ENCODE assay signal across 20 cellular contexts in genomic region chr1:42736571-42737200, GRCh38. TPM values are rescaled to one million over a fixed set of nuclear protein-coding genes. Genes with fewer than 3 reads are reported as not detected.
A peak's percentile ranks its signal among the peaks of the same experiment; 100 is the strongest.
DNase-seq lines count a peak whose midpoint lies in the region; ATAC-seq and TF ChIP-seq lines count a peak whose summit lies in the region.
"Had no signal": no experiment of that assay in that cellular context is flagged by ENCODE, and none has a peak within 500 bp of the region (broad histone marks: within the 10 kb centered on the region; RNA-seq: fewer than 3 reads in every experiment).

No MANE protein-coding gene starts in this region.

- no peaks in the 10 kb centered on the region for H3K36me3 Mint-ChIP-seq in WTC11
- H3K36me3 Mint-ChIP-seq: IgD-negative memory B cell, memory B cell had no signal

- no peak for TF ChIP-seq POLR2A in suprapubic skin (IDR thresholded peaks at IDR 0.05)

- DNase-seq in activated effector memory CD4-positive, alpha-beta T cell treated with anti-CD3 and anti-CD28 coated beads, Interleukin-2, amount 50 U/mL, for 16 hours, result peak; percentile 56
- no peak for DNase-seq in activated effector memory CD4-positive, alpha-beta T cell treated with Interleukin-2 at 50 U/mL for 16 hours
- no peak for DNase-seq in WTC11 (ENCODE audit: low spot score)
- DNase-seq in mesenteric fat pad (ENCODE audit: low spot score), result peak; percentile 47
- DNase-seq in suprapubic skin (ENCODE audit: low spot score in 2 of 2), result peak; percentile 48 to 49
- DNase-seq in activated CD4-positive, CD25-positive, alpha-beta regulatory T cell treated with anti-CD3 and anti-CD28 coated beads, Interleukin-2, amount 50 U/mL, for 72 hours, result no peak
- DNase-seq in stimulated activated CD4-positive, alpha-beta T cell treated with anti-CD3 and anti-CD28 coated beads, Interleukin-12 subunit alpha, Interleukin-12 subunit beta, amount 100 ng/mL, for 4 hours, result no peak
- DNase-seq: activated CD4-positive, alpha-beta T cell treated with anti-CD3 and anti-CD28 coated beads, Interleukin-2, amount 50 U/mL, for 1 hour; amniotic stem cell; central memory CD4-positive, alpha-beta T cell; HFFc6; psoas muscle; stimulated activated CD4-positive, alpha-beta T cell treated with anti-CD3 and anti-CD28 coated beads, Interleukin-2, amount 100 ng/mL, for 48 hours had no signal

- POLR2A ChIA-PET in WTC11 (lab: Charles Lee), result no interaction called here

- no peaks in the 10 kb centered on the region for H3K27me3 ChIP-seq in suprapubic skin

- no peak for ATAC-seq in WTC11
- no peak for ATAC-seq in GM18873 (IDR thresholded peaks at IDR 0.05; ENCODE audit: low FRiP score, unreplicated experiment)

- no peaks in the 10 kb centered on the region for H3K27me3 Mint-ChIP-seq in WTC11 (ENCODE audit: low read depth)
- H3K27me3 Mint-ChIP-seq: IgD-negative memory B cell, memory B cell had no signal

- no peak for TF ChIP-seq EP300 in suprapubic skin (IDR thresholded peaks at IDR 0.05)

- H3K9me3 ChIP-seq in suprapubic skin, result no peaks in the 10 kb centered on the region
- H3K9me3 ChIP-seq: A549, gastroesophageal sphincter, psoas muscle had no signal

- H3K9me3 Mint-ChIP-seq in WTC11, result no peaks in the 10 kb centered on the region
- H3K9me3 Mint-ChIP-seq: HFFc6, IgD-negative memory B cell, memory B cell, nephron had no signal

- no peak overlapping the region for H3K4me3 ChIP-seq in suprapubic skin
- H3K4me3 ChIP-seq: A549, gastroesophageal sphincter, psoas muscle had no signal

- CTCF ChIA-PET in WTC11 (lab: Charles Lee), result interaction anchor here (0.8 to 2.5 kb wide), 10 partner anchors 10 to 159 kb away, joined by 3 to 13 read pairs (median 3); partner anchors contain the start of genes PPIH and ZNF691

- no peaks in the 10 kb centered on the region for H3K36me3 ChIP-seq in suprapubic skin
- H3K36me3 ChIP-seq: gastroesophageal sphincter had no signal

- peak overlapping the region; percentile 15; the same call in 1 of the 2 replicates for H3K27ac Mint-ChIP-seq in WTC11
- H3K27ac Mint-ChIP-seq: HFFc6 had no signal

- no peak for TF ChIP-seq CTCF in WTC11 (IDR thresholded peaks at IDR 0.05)
- TF ChIP-seq CTCF in suprapubic skin (IDR thresholded peaks at IDR 0.05), result no peak

- no peak overlapping the region for H3K27ac ChIP-seq in suprapubic skin
- H3K27ac ChIP-seq: A549, gastroesophageal sphincter, psoas muscle had no signal

- H3K4me1 ChIP-seq in suprapubic skin, result peaks cover 35% of the 10 kb centered on the region
- H3K4me1 ChIP-seq: A549, gastroesophageal sphincter, psoas muscle had no signal

- 85% methylated on average over 8 of the region's 8 CpGs for WGBS in suprapubic skin

- H3K4me3 Mint-ChIP-seq in WTC11, result no peak overlapping the region
- H3K4me3 Mint-ChIP-seq: HFFc6, nephron had no signal

- H3K4me1 Mint-ChIP-seq in WTC11, result peaks cover 34% of the 10 kb centered on the region

TF ChIP-seq in WTC11, 78 proteins besides CTCF, POLR2A, EP300 and RAD21:
- no peak for TF ChIP-seq ZSCAN18 (CRISPR knock-in tag; IDR thresholded peaks at IDR 0.05)
- no peak for TF ChIP-seq ZNF532 (CRISPR knock-in tag; IDR thresholded peaks at IDR 0.05; ENCODE audit: borderline replicate concordance)
- TF ChIP-seq ZNF317 (CRISPR knock-in tag; IDR thresholded peaks at IDR 0.05; ENCODE audit: borderline replicate concordance, low read depth), result no peak

RNA-seq across cellular contexts. Expression of gene CLDN19, which starts 3.4 kb away (rescaled TPM):
- total RNA-seq in WTC11 (2021) (8.1 to 15.9 TPM (median 14.7 TPM) in 3 replicates), mesenteric fat pad (not detected), suprapubic skin (under 1 TPM in 3 of 4 donors, not detected in 1; 0.38 to 0.98 (median 0.44) TPM)
- total RNA-seq: HFFc6, psoas muscle had no signal

RNA-seq across cellular contexts. Expression of gene P3H1, which starts 30.1 kb away (rescaled TPM):
- 78.1 to 95.1 TPM (median 80.3 TPM) in 3 replicates for total RNA-seq in WTC11 (2021)
- 29.5 TPM for total RNA-seq in mesenteric fat pad
- 10 to 100 TPM; 12.5 to 19.8 (median 16.1) TPM for total RNA-seq in suprapubic skin

RNA-seq across cellular contexts. Expression of gene C1orf50, which starts 30.4 kb away (rescaled TPM):
- total RNA-seq in WTC11 (2021) (5.1 to 6.3 TPM (median 5.3 TPM) in 3 replicates), mesenteric fat pad (4.3 TPM), suprapubic skin (1 to 10 TPM; 2.2 to 7.6 (median 3.1) TPM)

RNA-seq across cellular contexts. Expression of gene TMEM269, which starts 48.1 kb away (rescaled TPM):
- total RNA-seq in WTC11 (2021) (0.57 to 0.85 TPM (median 0.73 TPM) in 3 replicates), mesenteric fat pad (not detected), suprapubic skin (under 1 TPM in 3 of 4 donors, not detected in 1; 0.11 to 0.17 (median 0.16) TPM)
- total RNA-seq: HFFc6, urinary bladder had no signal

RNA-seq across cellular contexts. Expression of gene YBX1, which starts 54.5 kb away (rescaled TPM):
- total RNA-seq in WTC11 (2021) (1,098 to 1,172 TPM (median 1,151 TPM) in 3 replicates), mesenteric fat pad (677 TPM), suprapubic skin (100 to 1,000 TPM; 327 to 396 (median 357) TPM)

Comparison
In these comparisons a context has a peak if more than half of its experiments do, and no peak if none do; other contexts are left out.
1. DNase-seq: peak in activated effector memory CD4-positive, alpha-beta T cell treated with anti-CD3 and anti-CD28 coated beads, Interleukin-2, amount 50 U/mL, for 16 hours (single experiment), mesenteric fat pad (single experiment) and suprapubic skin (2 of 2); none in activated effector memory CD4-positive, alpha-beta T cell treated with Interleukin-2 at 50 U/mL for 16 hours (single experiment), WTC11 (single experiment), activated CD4-positive, CD25-positive, alpha-beta regulatory T cell treated with anti-CD3 and anti-CD28 coated beads, Interleukin-2, amount 50 U/mL, for 72 hours (single experiment) and stimulated activated CD4-positive, alpha-beta T cell treated with anti-CD3 and anti-CD28 coated beads, Interleukin-12 subunit alpha, Interleukin-12 subunit beta, amount 100 ng/mL, for 4 hours (single experiment).